ENCODE assay signal across 10 cellular contexts in genomic region chr21:36747815-36748381, GRCh38. TPM values are rescaled to one million over a fixed set of nuclear protein-coding genes. Genes with fewer than 3 reads are reported as not detected.
DNase-seq lines count a peak whose midpoint lies in the region; ATAC-seq lines count a peak whose summit lies in the region.
"Had no signal": no experiment of that assay in that cellular context is flagged by ENCODE, and none has a peak within 500 bp of the region (broad histone marks: within the 10 kb centered on the region; RNA-seq: fewer than 3 reads in every experiment).

No MANE protein-coding gene starts in this region.

- H3K27ac Mint-ChIP-seq in central memory CD8-positive, alpha-beta T cell (ENCODE audit: low read depth), result no peak overlapping the region
- H3K27ac Mint-ChIP-seq: activated B cell treated with CpG ODN at 0.5 μM for 24 hours had no signal

- no peak for ATAC-seq in central memory CD8-positive, alpha-beta T cell (replicated peaks; ENCODE audit: extremely low read depth, poor library complexity, severe bottlenecking)
- ATAC-seq in left lobe of liver (peak; percentile 90), GM21737 (IDR thresholded peaks at IDR 0.05; ENCODE audit: unreplicated experiment) (no peak), HG02852 (IDR thresholded peaks at IDR 0.05; ENCODE audit: unreplicated experiment) (no peak)

- H3K36me3 Mint-ChIP-seq in central memory CD8-positive, alpha-beta T cell (ENCODE audit: insufficient read depth), result peaks cover 4% of the 10 kb centered on the region

- DNase-seq in activated CD4-positive, alpha-beta T cell treated with anti-CD3 and anti-CD28 coated beads for 48 hours, result peak; percentile 69
- no peak for DNase-seq in activated CD4-positive, alpha-beta T cell treated with anti-CD3 and anti-CD28 coated beads for 4 hours
- DNase-seq in OCI-M1 (lab: John Stamatoyannopoulos, UW) (peak; percentile 69), left lobe of liver (ENCODE audit: low spot score) (peak; percentile 60)
- DNase-seq in central memory CD8-positive, alpha-beta T cell (ENCODE audit: low spot score in 2 of 2), result no peak
- DNase-seq in stimulated activated CD8-positive, alpha-beta memory T cell treated with anti-CD3 and anti-CD28 coated beads, Interleukin-15, amount 100 ng/mL, for 24 hours (ENCODE audit: low read depth), result peak; percentile 9
- DNase-seq: activated B cell treated with CpG ODN at 0.5 μM for 24 hours had no signal

- H3K9me3 Mint-ChIP-seq in central memory CD8-positive, alpha-beta T cell, result no peaks in the 10 kb centered on the region
- H3K9me3 Mint-ChIP-seq: activated B cell treated with CpG ODN at 0.5 μM for 24 hours had no signal

- H3K4me1 Mint-ChIP-seq in central memory CD8-positive, alpha-beta T cell, result peaks cover 6% of the 10 kb centered on the region

- H3K4me3 Mint-ChIP-seq in central memory CD8-positive, alpha-beta T cell, result peak overlapping the region; percentile 61

- H3K27me3 Mint-ChIP-seq in central memory CD8-positive, alpha-beta T cell, result peaks cover 69% of the 10 kb centered on the region

RNA-seq across cellular contexts. Expression of gene SIM2, which starts 49.0 kb away (rescaled TPM):
- total RNA-seq in left lobe of liver, result not detected
- total RNA-seq: activated B cell treated with CpG ODN at 0.5 μM for 24 hours, subcutaneous adipose tissue had no signal

Comparison
In these comparisons a context has a peak if more than half of its experiments do, and no peak if none do; other contexts are left out.
1. DNase-seq: peak in activated CD4-positive, alpha-beta T cell treated with anti-CD3 and anti-CD28 coated beads for 48 hours (single experiment), OCI-M1 (single experiment), left lobe of liver (single experiment) and stimulated activated CD8-positive, alpha-beta memory T cell treated with anti-CD3 and anti-CD28 coated beads, Interleukin-15, amount 100 ng/mL, for 24 hours (single experiment); none in activated CD4-positive, alpha-beta T cell treated with anti-CD3 and anti-CD28 coated beads for 4 hours (0 of 2) and central memory CD8-positive, alpha-beta T cell (0 of 2).